Comparison of ENCODE assay signal across 13 cellular contexts in the genomic region with DNA sequence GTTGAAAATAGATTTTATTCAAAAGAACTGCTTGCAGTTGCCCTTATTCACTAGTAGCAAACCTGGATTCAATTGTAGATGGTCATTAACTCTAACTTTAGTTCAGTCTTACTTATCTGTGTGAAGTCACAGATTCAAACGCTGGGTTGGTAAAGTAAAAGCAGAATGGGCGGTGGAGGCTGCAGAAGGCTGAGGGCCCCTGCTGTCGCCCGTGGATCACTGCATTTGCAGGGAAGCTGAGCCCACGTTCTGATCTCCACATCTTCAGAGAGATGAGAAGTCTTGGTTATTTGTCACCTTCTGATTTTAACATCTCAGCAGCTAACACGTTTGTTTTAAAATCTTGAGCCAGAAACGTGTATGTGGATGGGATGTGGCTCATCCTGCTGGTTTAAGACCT.
DNase-seq lines count a peak whose midpoint lies in the region; ATAC-seq and TF ChIP-seq lines count a peak whose summit lies in the region.
"Had no signal": no experiment of that assay in that cellular context is flagged by ENCODE, and none has a peak within 500 bp of the region (broad histone marks: within the 10 kb centered on the region; RNA-seq: fewer than 3 reads in every experiment).

No MANE protein-coding gene starts in this region.

- no peak overlapping the region for H3K18ac ChIP-seq in H9 (ENCODE audit: insufficient read length, low read depth, low read length)

- H3T11ph ChIP-seq in H9 (ENCODE audit: low read length): no peak overlapping the region

- peaks cover 13 to 39% (median 22%) of the 10 kb centered on the region in 3 experiments for H3K36me3 Mint-ChIP-seq in H9 (ENCODE audit: insufficient read depth in 1 of 3, low read depth in 3 of 3)
- H3K36me3 Mint-ChIP-seq in stimulated activated naive B cell treated with anti-CD40 and anti-IgM and Interleukin-4, amounts not matched to agents 10 μg/mL and 1 μg/mL and 100 μg/mL, for 72 hours: peaks cover 43 to 52% of the 10 kb centered on the region in 2 donors

- no peak overlapping the region for H2AK5ac ChIP-seq in H9 (ENCODE audit: insufficient read length, low read length)

- WGBS in H9 (ENCODE audit: extremely low coverage, insufficient read length, low lambda C conversion rate): no CpG with 5 or more reads among the region's 7 CpGs
- 62 to 69% (median 64%) methylated on average over 7 of the region's 7 CpGs for WGBS in stomach, 5 donors

- TF ChIP-seq EP300 in stomach (IDR thresholded peaks at IDR 0.05): no peak

- no peak overlapping the region for H3K4me3 Mint-ChIP-seq in H9
- H3K4me3 Mint-ChIP-seq in stimulated activated naive B cell treated with anti-CD40 and anti-IgM and Interleukin-4, amounts not matched to agents 10 μg/mL and 1 μg/mL and 100 μg/mL, for 72 hours: no peak overlapping the region

- H3K4me1 ChIP-seq in H9 (ENCODE audit: insufficient read depth, low read length): no peaks in the 10 kb centered on the region
- peaks cover 0 to 15% (median 6%) of the 10 kb centered on the region in 4 donors for H3K4me1 ChIP-seq in stomach

- no peaks in the 10 kb centered on the region for H4K20me1 ChIP-seq in H9 (ENCODE audit: control insufficient read depth, insufficient read depth, insufficient read length)

- no peaks in the 10 kb centered on the region for H3K9me3 ChIP-seq in H9 (ENCODE audit: control insufficient read depth, low read depth, low read length)
- H3K9me3 ChIP-seq in stomach: no peaks in the 10 kb centered on the region
- H3K9me3 ChIP-seq: Caco-2 had no signal

- no peaks in the 10 kb centered on the region for H3K9me3 Mint-ChIP-seq in H9
- H3K9me3 Mint-ChIP-seq in stimulated activated naive B cell treated with anti-CD40 and anti-IgM and Interleukin-4, amounts not matched to agents 10 μg/mL and 1 μg/mL and 100 μg/mL, for 72 hours: no peaks in the 10 kb centered on the region

- no peak overlapping the region for H3K4ac ChIP-seq in H9 (ENCODE audit: low read depth, low read length)

- ATAC-seq in stimulated activated naive B cell treated with anti-CD40 and anti-IgM and Interleukin-4, amounts not matched to agents 10 μg/mL and 1 μg/mL and 100 μg/mL, for 72 hours (replicated peaks): no peak

- in situ Hi-C loops in astrocyte of the spinal cord (cut with HindIII; ENCODE audit: low sequenced_read_pairs): no loop called here

- TF ChIP-seq CTCF in H9 (conservative IDR thresholded peaks at IDR 0.05) (peak; percentile 43; the same call in 2 of the 3 replicates), astrocyte of the spinal cord (IDR thresholded peaks at IDR 0.05; ENCODE audit: low read depth, low read length) (peak; percentile 29), kidney epithelial cell (IDR thresholded peaks at IDR 0.05; ENCODE audit: insufficient read depth, low read length, poor library complexity, severe bottlenecking) (peak; percentile 2), stomach (IDR thresholded peaks at IDR 0.05) (no peak)

- H3K23me2 ChIP-seq in H9 (ENCODE audit: insufficient read length, low read depth, low read length, poor library complexity, severe bottlenecking): no peaks in the 10 kb centered on the region

- no peak overlapping the region for H4K8ac ChIP-seq in H9 (replicated peaks; ENCODE audit: insufficient read length, low read depth, low read length)

- H2BK120ac ChIP-seq in H9 (ENCODE audit: low read depth, low read length, poor library complexity, severe bottlenecking): no peak overlapping the region

- H2AFZ ChIP-seq in H9 (ENCODE audit: low read length): no peak overlapping the region

- peaks cover 5 to 21% of the 10 kb centered on the region in 2 experiments for H3K4me1 Mint-ChIP-seq in H9
- peaks cover 11 to 30% of the 10 kb centered on the region in 2 donors for H3K4me1 Mint-ChIP-seq in stimulated activated naive B cell treated with anti-CD40 and anti-IgM and Interleukin-4, amounts not matched to agents 10 μg/mL and 1 μg/mL and 100 μg/mL, for 72 hours

- H2BK5ac ChIP-seq in H9 (ENCODE audit: insufficient read length, low read length): no peak overlapping the region

- H3K4me3 ChIP-seq in astrocyte of the spinal cord (ENCODE audit: low read depth, low read length) (no peak overlapping the region), kidney epithelial cell (ENCODE audit: low read depth, low read length) (no peak overlapping the region), stomach (no peak overlapping the region)

- H2BK15ac ChIP-seq in H9 (ENCODE audit: low read depth, low read length): no peak overlapping the region

- H3K27me3 ChIP-seq in H9 (ENCODE audit: insufficient read depth, low read length) (no peaks in the 10 kb centered on the region), kidney epithelial cell (ENCODE audit: control insufficient read depth, insufficient read depth, low read length) (no peaks in the 10 kb centered on the region), stomach (no peaks in the 10 kb centered on the region)

- no peak overlapping the region for H2BK12ac ChIP-seq in H9 (ENCODE audit: insufficient read length, low read depth, low read length)

- H3K9ac ChIP-seq in H9 (ENCODE audit: extremely low read depth, insufficient read length, low read length): no peak overlapping the region

- H4K91ac ChIP-seq in H9 (ENCODE audit: insufficient read length, low read depth, low read length): no peak overlapping the region

- no peak overlapping the region for H2BK20ac ChIP-seq in H9 (ENCODE audit: low read depth, low read length, poor library complexity, severe bottlenecking)

- peak; percentile 84 for DNase-seq in Ammon's horn (ENCODE audit: low spot score)
- DNase-seq in H9: no peak
- DNase-seq in astrocyte of the spinal cord (ENCODE audit: low read depth, low spot score): peak; percentile 23
- no peak for DNase-seq in kidney epithelial cell (ENCODE audit: low read depth)
- DNase-seq in SKM-1 (lab: John Stamatoyannopoulos, UW; ENCODE audit: unreplicated experiment): no peak
- no peak for DNase-seq in stimulated activated naive B cell treated with anti-CD40 and anti-IgM and Interleukin-4, amounts not matched to agents 10 μg/mL and 1 μg/mL and 100 μg/mL, for 72 hours
- DNase-seq in stomach: no peak
- DNase-seq in T1000 (lab: John Stamatoyannopoulos, UW): no peak
- DNase-seq: activated gamma-delta T cell treated with Interleukin-2 at 50 U/mL for 16 hours; Caco-2; NCI-H1436 treated with DMSO at 0.1 percent for 48 hours; stimulated activated CD4-positive, alpha-beta T cell treated with anti-CD3 and anti-CD28 coated beads, Interleukin-2, amount 100 ng/mL, for 24 hours; T-helper 9 cell had no signal

- no peak overlapping the region for H4K5ac ChIP-seq in H9 (ENCODE audit: insufficient read length, low read depth, low read length)

- H3K79me1 ChIP-seq in H9 (ENCODE audit: insufficient read depth, low read depth, low read length, poor library complexity, severe bottlenecking): no peaks in the 10 kb centered on the region

- H3K14ac ChIP-seq in H9 (ENCODE audit: insufficient read depth, low read length): no peak overlapping the region

- TF ChIP-seq POLR2A in stomach (IDR thresholded peaks at IDR 0.05): no peak

- H3K79me2 ChIP-seq in H9 (ENCODE audit: insufficient read depth, low read length): no peaks in the 10 kb centered on the region

- no peak overlapping the region for H3K23ac ChIP-seq in H9 (ENCODE audit: insufficient read length, low read depth, low read length)

- peak overlapping the region in 2 of 3 experiments; percentile 40 to 47; a peak in 3 of 7 replicates for H3K27ac Mint-ChIP-seq in H9
- no peak overlapping the region for H3K27ac Mint-ChIP-seq in stimulated activated naive B cell treated with anti-CD40 and anti-IgM and Interleukin-4, amounts not matched to agents 10 μg/mL and 1 μg/mL and 100 μg/mL, for 72 hours

- H3K27me3 Mint-ChIP-seq in H9 (ENCODE audit: low read depth): no peaks in the 10 kb centered on the region; the same call in 1 of the 2 replicates
- H3K27me3 Mint-ChIP-seq in stimulated activated naive B cell treated with anti-CD40 and anti-IgM and Interleukin-4, amounts not matched to agents 10 μg/mL and 1 μg/mL and 100 μg/mL, for 72 hours: no peaks in the 10 kb centered on the region

- no peak overlapping the region for H3K4me2 ChIP-seq in H9 (ENCODE audit: insufficient read depth, insufficient read length, low read length)

- H3K36me3 ChIP-seq in kidney epithelial cell (ENCODE audit: control insufficient read depth, insufficient read depth, low read length): peaks cover 3% of the 10 kb centered on the region
- H3K36me3 ChIP-seq in stomach: peaks cover 31 to 68% (median 57%) of the 10 kb centered on the region in 4 donors

- H3K27ac ChIP-seq in H9 (ENCODE audit: insufficient read length, low read depth, low read length) (no peak overlapping the region), stomach (no peak overlapping the region)

- H3K56ac ChIP-seq in H9 (ENCODE audit: insufficient read length, low read depth, low read length): no peak overlapping the region

- intact Hi-C loops in stomach (cut with DNase I; ENCODE audit: low total_unique reads): no loop called here

Comparison
In these comparisons a context has a peak if more than half of its experiments do, and no peak if none do; other contexts are left out.
1. DNase-seq: peak in Ammon's horn (single experiment) and astrocyte of the spinal cord (single experiment); none in H9 (single experiment), kidney epithelial cell (single experiment), SKM-1 (single experiment), stimulated activated naive B cell treated with anti-CD40 and anti-IgM and Interleukin-4, amounts not matched to agents 10 μg/mL and 1 μg/mL and 100 μg/mL, for 72 hours (single experiment), stomach (single experiment) and T1000 (single experiment).
2. CTCF ChIP-seq: peak in H9 (single experiment), astrocyte of the spinal cord (single experiment) and kidney epithelial cell (single experiment); none in stomach (0 of 7).